ENCODE assay signal across 21 cellular contexts in genomic region chr3:43425829-43426228, GRCh38.
DNase-seq lines count a peak whose midpoint lies in the region; ATAC-seq and TF ChIP-seq lines count a peak whose summit lies in the region.
"Had no signal": no experiment of that assay in that cellular context is flagged by ENCODE, and none has a peak within 500 bp of the region (broad histone marks: within the 10 kb centered on the region; RNA-seq: fewer than 3 reads in every experiment).

No MANE protein-coding gene starts in this region.

- DNase-seq in esophagus muscularis mucosa (ENCODE audit: extremely low spot score) (no peak), right cardiac atrium (no peak), NCI-H345 (lab: John Stamatoyannopoulos, UW) (no peak), uterus (no peak)
- no peak for DNase-seq in activated CD8-positive, alpha-beta memory T cell treated with anti-CD3 and anti-CD28 coated beads, Interleukin-2, amount 10 ng/mL, durations not matched to agents 7 days and 5 days
- DNase-seq: Calu3; CD8-positive, alpha-beta T cell; GF-D8; H7; HFFc6; KG1; NCI-H187 treated with DMSO at 0.1 percent for 48 hours; NCI-H526; PC-3; RPMI8226 had no signal

- peaks cover 7% of the 10 kb centered on the region for H3K36me3 Mint-ChIP-seq in activated CD8-positive, alpha-beta memory T cell treated with anti-CD3 and anti-CD28 coated beads, Interleukin-2, amount 10 ng/mL, durations not matched to agents 7 days and 5 days

- H3K4me1 Mint-ChIP-seq in activated CD8-positive, alpha-beta memory T cell treated with anti-CD3 and anti-CD28 coated beads, Interleukin-2, amount 10 ng/mL, durations not matched to agents 7 days and 5 days: no peaks in the 10 kb centered on the region

- peaks cover 2% of the 10 kb centered on the region for H3K9me3 Mint-ChIP-seq in activated CD8-positive, alpha-beta memory T cell treated with anti-CD3 and anti-CD28 coated beads, Interleukin-2, amount 10 ng/mL, durations not matched to agents 7 days and 5 days (ENCODE audit: low read depth)

- H3K4me3 Mint-ChIP-seq in activated CD8-positive, alpha-beta memory T cell treated with anti-CD3 and anti-CD28 coated beads, Interleukin-2, amount 10 ng/mL, durations not matched to agents 7 days and 5 days: no peak overlapping the region
- H3K4me3 Mint-ChIP-seq: CD8-positive, alpha-beta T cell; HFFc6 had no signal

- TF ChIP-seq POLR2A in esophagus muscularis mucosa (IDR thresholded peaks at IDR 0.05; ENCODE audit: low read depth) (no peak), uterus (IDR thresholded peaks at IDR 0.05) (no peak)

- H3K4me1 ChIP-seq in HUES48 (ENCODE audit: control insufficient read depth, insufficient read depth, low read length) (peaks cover 12% of the 10 kb centered on the region), esophagus muscularis mucosa (peaks cover 20 to 36% (median 26%) of the 10 kb centered on the region in 4 donors), right cardiac atrium (ENCODE audit: control insufficient read depth, insufficient read depth, low read length) (no peaks in the 10 kb centered on the region), skeletal muscle tissue (ENCODE audit: control insufficient read depth in 3 of 3, insufficient read depth in 3 of 3, low read length in 3 of 3) (peaks cover 14 to 21% (median 17%) of the 10 kb centered on the region in 3 donors), uterus (peaks cover 0 to 8% of the 10 kb centered on the region in 2 donors)
- H3K4me1 ChIP-seq: A549; BLaER1 treated with 17β-estradiol and CSF1 and Interleukin-3, amounts not matched to agents 10 nM and 100 nM had no signal

- no peaks in the 10 kb centered on the region for H3K9me3 ChIP-seq in HUES48 (ENCODE audit: control insufficient read depth, insufficient read depth, low read length)
- H3K9me3 ChIP-seq in esophagus muscularis mucosa: peaks cover 0 to 7% (median 0%) of the 10 kb centered on the region in 4 donors
- peaks cover 2% of the 10 kb centered on the region for H3K9me3 ChIP-seq in right cardiac atrium (ENCODE audit: control insufficient read depth, low read length)
- H3K9me3 ChIP-seq in skeletal muscle tissue (ENCODE audit: control insufficient read depth in 3 of 3, low read length in 3 of 3): no peaks in the 10 kb centered on the region
- no peaks in the 10 kb centered on the region for H3K9me3 ChIP-seq in uterus
- H3K9me3 ChIP-seq: A549 had no signal

- no peak overlapping the region for H3K9ac ChIP-seq in HUES48 (ENCODE audit: low read depth, low read length)
- H3K9ac ChIP-seq in skeletal muscle tissue (ENCODE audit: low read depth in 1 of 3, low read length in 3 of 3): peak overlapping the region in 2 of 3 donors; percentile 63 to 76
- H3K9ac ChIP-seq: BLaER1 treated with 17β-estradiol and CSF1 and Interleukin-3, amounts not matched to agents 10 nM and 100 nM had no signal

- intact Hi-C loops in esophagus muscularis mucosa (cut with DNase I): no loop called here
- intact Hi-C loops in right cardiac atrium (cut with DNase I): no loop called here
- intact Hi-C loops in uterus (cut with DNase I; ENCODE audit: low total_unique reads): no loop called here

- H3K4me3 ChIP-seq in HUES48 (ENCODE audit: low read depth, low read length) (no peak overlapping the region), esophagus muscularis mucosa (no peak overlapping the region), right cardiac atrium (ENCODE audit: low read length) (no peak overlapping the region), skeletal muscle tissue (ENCODE audit: low read length in 3 of 3) (peak overlapping the region in 1 of 3 donors; percentile 15), uterus (no peak overlapping the region)
- H3K4me3 ChIP-seq: A549; BLaER1 treated with 17β-estradiol and CSF1 and Interleukin-3, amounts not matched to agents 10 nM and 100 nM; GM12878 had no signal

- TF ChIP-seq EP300 in esophagus muscularis mucosa (IDR thresholded peaks at IDR 0.05): no peak

- WGBS in esophagus muscularis mucosa: 89% methylated on average over 4 of the region's 4 CpGs
- 86% methylated on average over 4 of the region's 4 CpGs for WGBS in right cardiac atrium

- no peaks in the 10 kb centered on the region for H3K27me3 Mint-ChIP-seq in activated CD8-positive, alpha-beta memory T cell treated with anti-CD3 and anti-CD28 coated beads, Interleukin-2, amount 10 ng/mL, durations not matched to agents 7 days and 5 days

- H3K27ac ChIP-seq in HUES48 (ENCODE audit: low read depth, low read length): peak overlapping the region; percentile 23
- peak overlapping the region; percentile 3 to 60 (median 36) for H3K27ac ChIP-seq in esophagus muscularis mucosa (replicated peaks in 1 of 4)
- H3K27ac ChIP-seq in right cardiac atrium (ENCODE audit: low read length): peak overlapping the region; percentile 92
- peak overlapping the region; percentile 66 for H3K27ac ChIP-seq in skeletal muscle tissue (ENCODE audit: low read depth, low read length)
- H3K27ac ChIP-seq in uterus: peak overlapping the region in 1 of 2 donors; percentile 54
- H3K27ac ChIP-seq: A549; BLaER1 treated with 17β-estradiol and CSF1 and Interleukin-3, amounts not matched to agents 10 nM and 100 nM had no signal

- H3K27ac Mint-ChIP-seq in activated CD8-positive, alpha-beta memory T cell treated with anti-CD3 and anti-CD28 coated beads, Interleukin-2, amount 10 ng/mL, durations not matched to agents 7 days and 5 days: no peak overlapping the region
- H3K27ac Mint-ChIP-seq: CD8-positive, alpha-beta T cell; HFFc6 had no signal

- CTCF ChIA-PET in activated CD8-positive, alpha-beta memory T cell treated with anti-CD3 and anti-CD28 coated beads, Interleukin-2, amount 10 ng/mL, durations not matched to agents 7 days and 5 days (lab: Charles Lee): no interaction called here

- H3K27me3 ChIP-seq in HUES48 (ENCODE audit: control insufficient read depth, insufficient read depth, low read length): no peaks in the 10 kb centered on the region
- H3K27me3 ChIP-seq in esophagus muscularis mucosa: no peaks in the 10 kb centered on the region
- no peaks in the 10 kb centered on the region for H3K27me3 ChIP-seq in right cardiac atrium (ENCODE audit: control insufficient read depth, insufficient read depth)
- H3K27me3 ChIP-seq in skeletal muscle tissue (ENCODE audit: control insufficient read depth in 3 of 3, insufficient read depth in 3 of 3, low read length in 3 of 3): no peaks in the 10 kb centered on the region
- H3K27me3 ChIP-seq in uterus: no peaks in the 10 kb centered on the region
- H3K27me3 ChIP-seq: BLaER1 treated with 17β-estradiol and CSF1 and Interleukin-3, amounts not matched to agents 10 nM and 100 nM had no signal

- no peaks in the 10 kb centered on the region for H3K36me3 ChIP-seq in HUES48 (ENCODE audit: control insufficient read depth, insufficient read depth, low read length)
- H3K36me3 ChIP-seq in esophagus muscularis mucosa: no peaks in the 10 kb centered on the region
- no peaks in the 10 kb centered on the region for H3K36me3 ChIP-seq in skeletal muscle tissue (ENCODE audit: control insufficient read depth in 3 of 3, insufficient read depth in 3 of 3, low read length in 3 of 3)
- no peaks in the 10 kb centered on the region for H3K36me3 ChIP-seq in uterus

- no peak for TF ChIP-seq CTCF in esophagus muscularis mucosa (IDR thresholded peaks at IDR 0.05)
- TF ChIP-seq CTCF in uterus (IDR thresholded peaks at IDR 0.05): no peak

- ATAC-seq in right cardiac atrium: peak in 1 of 2 donors; percentile 28
- ATAC-seq in GM18861 (IDR thresholded peaks at IDR 0.05; ENCODE audit: unreplicated experiment): no peak
- ATAC-seq in activated CD8-positive, alpha-beta memory T cell treated with anti-CD3 and anti-CD28 coated beads, Interleukin-2, amount 10 ng/mL, durations not matched to agents 7 days and 5 days: no peak
- ATAC-seq: A549; CD8-positive, alpha-beta T cell; GM12878; PC-3 had no signal
